In the genomic region with DNA sequence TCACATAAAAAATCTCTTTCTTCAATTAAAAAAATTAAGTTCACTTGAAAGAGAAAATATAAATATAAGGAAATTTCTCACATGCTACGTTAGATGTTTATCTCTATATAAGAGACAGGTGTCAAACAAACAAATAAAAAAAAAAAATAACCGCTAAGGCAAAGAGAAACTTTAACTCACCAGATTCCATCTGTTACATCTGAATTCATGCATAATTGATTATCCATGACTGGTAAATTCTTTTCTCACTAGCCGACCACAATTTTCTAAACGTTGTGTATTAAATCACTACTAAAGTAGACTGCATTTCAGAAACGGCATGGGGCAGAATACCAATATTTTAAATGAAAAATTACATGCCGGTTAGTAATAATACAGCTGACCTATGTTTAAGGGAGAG, we compare ENCODE assay signal across 31 cellular contexts. TPM values are rescaled to one million over a fixed set of nuclear protein-coding genes. Genes with fewer than 3 reads are reported as not detected.
A peak's percentile ranks its signal among the peaks of the same experiment; 100 is the strongest.
DNase-seq lines count a peak whose midpoint lies in the region; ATAC-seq and TF ChIP-seq lines count a peak whose summit lies in the region.
"Had no signal": no experiment of that assay in that cellular context is flagged by ENCODE, and none has a peak within 500 bp of the region (broad histone marks: within the 10 kb centered on the region; RNA-seq: fewer than 3 reads in every experiment).

No MANE protein-coding gene starts in this region.

- H3K9me3 ChIP-seq in SJCRH30 (replicated peaks) = no peaks in the 10 kb centered on the region
- no peaks in the 10 kb centered on the region for H3K9me3 ChIP-seq in SK-N-SH
- H3K9me3 ChIP-seq: gastroesophageal sphincter, left lung, right atrium auricular region, thoracic aorta had no signal

- TF ChIP-seq RAD21 in SK-N-SH (IDR thresholded peaks at IDR 0.05; ENCODE audit: low read length) = no peak

- DNase-seq in activated T-cell treated with anti-CD3 and anti-CD28 coated beads, Interleukin-2, amount 50 U/mL, for 4 hours = no peak
- DNase-seq in activated T-cell treated with anti-CD3 and anti-CD28 coated beads, Interleukin-2, amount 50 U/mL, for 1 hour = no peak
- DNase-seq in SJCRH30 (peak in 1 of 2 experiments; percentile 50), NCI-H524 (lab: John Stamatoyannopoulos, UW) (no peak), SK-N-SH (no peak)
- DNase-seq in activated T-helper 2 cell treated with anti-CD3 and anti-CD28 coated beads, Interferon-gamma antibody, Interleukin-2, Interleukin-4, amounts not matched to agents 10 μg/mL and 5 μg/mL and 100 μg/mL, durations not matched to agents 14 hours and 24 hours and 36 hours (ENCODE audit: low spot score) = no peak
- DNase-seq in natural killer cell treated with Interleukin-12 subunit alpha and Interleukin-12 subunit beta and Interleukin-15 and Interleukin-18, amount 100 ng/mL, for 72 hours (ENCODE audit: low spot score) = no peak
- DNase-seq: activated gamma-delta T cell; central memory CD4-positive, alpha-beta T cell; DMS53; hypothalamus; Kasumi-1; left lung; NCI-H1092; NCI-H187 treated with DMSO at 0.1 percent for 48 hours; NCI-H2227 treated with DMSO at 0.1 percent for 48 hours; nephron progenitor cell; RPMI8226; stimulated activated CD4-positive, alpha-beta T cell treated with anti-CD3 and anti-CD28 coated beads, Interleukin-4, amount 100 ng/mL, for 1 hour; stimulated activated naive B cell treated with anti-CD40 and anti-IgM and Interleukin-4, amounts not matched to agents 10 μg/mL and 1 μg/mL and 100 μg/mL, for 72 hours had no signal

- H3K4me1 ChIP-seq in SJCRH30 = peaks cover 40% of the 10 kb centered on the region
- H3K4me1 ChIP-seq in SK-N-SH (ENCODE audit: control insufficient read depth in 1 of 2, insufficient read depth in 2 of 2, low read depth in 1 of 2, low read length in 1 of 2) = no peaks in the 10 kb centered on the region
- H3K4me1 ChIP-seq: gastroesophageal sphincter, left lung, parathyroid adenoma, right atrium auricular region had no signal

- TF ChIP-seq CTCF in SK-N-SH (IDR thresholded peaks at IDR 0.05) = no peak

- POLR2A ChIA-PET in SK-N-SH (lab: Yijun Ruan, JAX) = no interaction called here

- H3K9ac ChIP-seq in SK-N-SH = no peak overlapping the region
- H3K9ac ChIP-seq: parathyroid adenoma had no signal

- no peaks in the 10 kb centered on the region for H3K27me3 ChIP-seq in SJCRH30
- no peaks in the 10 kb centered on the region for H3K27me3 ChIP-seq in SK-N-SH (ENCODE audit: insufficient read depth)
- H3K27me3 ChIP-seq: gastroesophageal sphincter, right atrium auricular region had no signal

- no peaks in the 10 kb centered on the region for H3F3A ChIP-seq in SK-N-SH (replicated peaks; ENCODE audit: insufficient read depth)

- H3K9me3 Mint-ChIP-seq in activated T-cell treated with anti-CD3 and anti-CD28 coated beads, Interleukin-2, amount 50 U/mL, for 4 hours = no peaks in the 10 kb centered on the region
- no peaks in the 10 kb centered on the region for H3K9me3 Mint-ChIP-seq in activated T-helper 2 cell treated with anti-CD3 and anti-CD28 coated beads, Interferon-gamma antibody, Interleukin-2, Interleukin-4, amounts not matched to agents 10 μg/mL and 5 μg/mL and 100 μg/mL, durations not matched to agents 14 hours and 24 hours and 36 hours
- H3K9me3 Mint-ChIP-seq in natural killer cell treated with Interleukin-12 subunit alpha and Interleukin-12 subunit beta and Interleukin-15 and Interleukin-18, amount 100 ng/mL, for 72 hours = no peaks in the 10 kb centered on the region
- H3K9me3 Mint-ChIP-seq: dendritic cell treated with granulocyte-macrophage colony-stimulating factor and Interleukin-4, amounts not matched to agents 40 ng/mL and 50 ng/mL, for 4 days; mesothelial cell of epicardium; nephron progenitor cell; stimulated activated naive B cell treated with anti-CD40 and anti-IgM and Interleukin-4, amounts not matched to agents 10 μg/mL and 1 μg/mL and 100 μg/mL, for 72 hours; WTC11 had no signal

- no peaks in the 10 kb centered on the region; the same call in 1 of the 2 replicates for H3K36me3 ChIP-seq in SJCRH30
- no peaks in the 10 kb centered on the region for H3K36me3 ChIP-seq in SK-N-SH (replicated peaks in 1 of 2; ENCODE audit: control insufficient read depth in 1 of 2, insufficient read depth in 2 of 2, low read length in 1 of 2)
- H3K36me3 ChIP-seq: gastroesophageal sphincter, left lung, right atrium auricular region, thoracic aorta had no signal

- H3K4me1 Mint-ChIP-seq in activated T-cell treated with anti-CD3 and anti-CD28 coated beads, Interleukin-2, amount 50 U/mL, for 4 hours (ENCODE audit: low read depth) = peaks cover 66% of the 10 kb centered on the region
- H3K4me1 Mint-ChIP-seq in activated T-helper 2 cell treated with anti-CD3 and anti-CD28 coated beads, Interferon-gamma antibody, Interleukin-2, Interleukin-4, amounts not matched to agents 10 μg/mL and 5 μg/mL and 100 μg/mL, durations not matched to agents 14 hours and 24 hours and 36 hours (ENCODE audit: low read depth) = peaks cover 44% of the 10 kb centered on the region
- peaks cover 53 to 68% of the 10 kb centered on the region in 2 donors for H3K4me1 Mint-ChIP-seq in natural killer cell treated with Interleukin-12 subunit alpha and Interleukin-12 subunit beta and Interleukin-15 and Interleukin-18, amount 100 ng/mL, for 72 hours (ENCODE audit: low read depth in 2 of 2)
- H3K4me1 Mint-ChIP-seq: nephron progenitor cell had no signal

- no peaks in the 10 kb centered on the region for H3K79me2 ChIP-seq in SK-N-SH (ENCODE audit: insufficient read depth)
- H3K79me2 ChIP-seq: parathyroid adenoma had no signal

- H3K27ac ChIP-seq in SJCRH30 (peak overlapping the region; percentile 70), SK-N-SH (ENCODE audit: low read depth in 2 of 2, low read length in 1 of 2) (no peak overlapping the region)
- H3K27ac ChIP-seq: C4-2B, gastroesophageal sphincter, left lung, parathyroid adenoma, right atrium auricular region, thoracic aorta had no signal

- H3K27ac Mint-ChIP-seq in activated T-helper 2 cell treated with anti-CD3 and anti-CD28 coated beads, Interferon-gamma antibody, Interleukin-2, Interleukin-4, amounts not matched to agents 10 μg/mL and 5 μg/mL and 100 μg/mL, durations not matched to agents 14 hours and 24 hours and 36 hours = peak overlapping the region; percentile 93
- H3K27ac Mint-ChIP-seq in natural killer cell treated with Interleukin-12 subunit alpha and Interleukin-12 subunit beta and Interleukin-15 and Interleukin-18, amount 100 ng/mL, for 72 hours = peak overlapping the region in 1 of 2 donors; percentile 54
- H3K27ac Mint-ChIP-seq: dendritic cell treated with granulocyte-macrophage colony-stimulating factor and Interleukin-4, amounts not matched to agents 40 ng/mL and 50 ng/mL, for 4 days; mesothelial cell of epicardium; nephron progenitor cell; stimulated activated naive B cell treated with anti-CD40 and anti-IgM and Interleukin-4, amounts not matched to agents 10 μg/mL and 1 μg/mL and 100 μg/mL, for 72 hours; WTC11 had no signal

- no peak for TF ChIP-seq EP300 in SK-N-SH (IDR thresholded peaks at IDR 0.05; ENCODE audit: borderline replicate concordance in 1 of 2, low read depth in 1 of 2, low read length in 1 of 2)

- CTCF ChIA-PET in SK-N-SH (lab: Yijun Ruan, JAX) = interaction anchor here (1.6 kb wide), 1 partner anchor 10 kb away, joined by 6 read pairs; no protein-coding TSS in a partner anchor

- H3K4me3 ChIP-seq in SJCRH30 (no peak overlapping the region; the same call in 1 of the 2 replicates), SK-N-SH (ENCODE audit: low read depth in 2 of 2, low read length in 1 of 2) (no peak overlapping the region)
- H3K4me3 ChIP-seq: gastroesophageal sphincter, left lung, right atrium auricular region, thoracic aorta had no signal

- no peak for ATAC-seq in activated T-cell treated with anti-CD3 and anti-CD28 coated beads, Interleukin-2, amount 50 U/mL, for 4 hours
- no peak for ATAC-seq in natural killer cell treated with Interleukin-12 subunit alpha and Interleukin-12 subunit beta and Interleukin-15 and Interleukin-18, amount 100 ng/mL, for 72 hours
- ATAC-seq: gastroesophageal sphincter; HCT116; HepG2; left lung; SK-N-SH treated with all-trans-retinoic acid at 6 μM for 48 hours; stimulated activated naive B cell treated with anti-CD40 and anti-IgM and Interleukin-4, amounts not matched to agents 10 μg/mL and 1 μg/mL and 100 μg/mL, for 72 hours; WTC11 had no signal

- peak overlapping the region; percentile 84 for H3K4me3 Mint-ChIP-seq in activated T-cell treated with anti-CD3 and anti-CD28 coated beads, Interleukin-2, amount 50 U/mL, for 4 hours
- H3K4me3 Mint-ChIP-seq in activated T-helper 2 cell treated with anti-CD3 and anti-CD28 coated beads, Interferon-gamma antibody, Interleukin-2, Interleukin-4, amounts not matched to agents 10 μg/mL and 5 μg/mL and 100 μg/mL, durations not matched to agents 14 hours and 24 hours and 36 hours (ENCODE audit: low read depth) = peak overlapping the region; percentile 87
- peak overlapping the region; percentile 67 for H3K4me3 Mint-ChIP-seq in natural killer cell treated with Interleukin-12 subunit alpha and Interleukin-12 subunit beta and Interleukin-15 and Interleukin-18, amount 100 ng/mL, for 72 hours
- H3K4me3 Mint-ChIP-seq: dendritic cell treated with granulocyte-macrophage colony-stimulating factor and Interleukin-4, amounts not matched to agents 40 ng/mL and 50 ng/mL, for 4 days; mesothelial cell of epicardium; nephron progenitor cell; WTC11 had no signal

- 78% methylated on average over 6 of the region's 6 CpGs for WGBS in SK-N-SH (ENCODE audit: low lambda C conversion rate)

- H3K27me3 Mint-ChIP-seq in activated T-cell treated with anti-CD3 and anti-CD28 coated beads, Interleukin-2, amount 50 U/mL, for 4 hours (ENCODE audit: low read depth) = no peaks in the 10 kb centered on the region
- no peaks in the 10 kb centered on the region for H3K27me3 Mint-ChIP-seq in activated T-helper 2 cell treated with anti-CD3 and anti-CD28 coated beads, Interferon-gamma antibody, Interleukin-2, Interleukin-4, amounts not matched to agents 10 μg/mL and 5 μg/mL and 100 μg/mL, durations not matched to agents 14 hours and 24 hours and 36 hours (ENCODE audit: low read depth)
- H3K27me3 Mint-ChIP-seq in natural killer cell treated with Interleukin-12 subunit alpha and Interleukin-12 subunit beta and Interleukin-15 and Interleukin-18, amount 100 ng/mL, for 72 hours = no peaks in the 10 kb centered on the region
- H3K27me3 Mint-ChIP-seq: dendritic cell treated with granulocyte-macrophage colony-stimulating factor and Interleukin-4, amounts not matched to agents 40 ng/mL and 50 ng/mL, for 4 days; stimulated activated naive B cell treated with anti-CD40 and anti-IgM and Interleukin-4, amounts not matched to agents 10 μg/mL and 1 μg/mL and 100 μg/mL, for 72 hours had no signal

- H3K4me2 ChIP-seq in SK-N-SH = no peak overlapping the region

- intact Hi-C loops in activated T-helper 2 cell treated with anti-CD3 and anti-CD28 coated beads, Interferon-gamma antibody, Interleukin-2, Interleukin-4, amounts not matched to agents 10 μg/mL and 5 μg/mL and 100 μg/mL, durations not matched to agents 14 hours and 24 hours and 36 hours (cut with micrococcal nuclease) = no loop called here

- H4K20me1 ChIP-seq in SK-N-SH (ENCODE audit: insufficient read depth) = no peaks in the 10 kb centered on the region

- no peaks in the 10 kb centered on the region for H3K9me2 ChIP-seq in SK-N-SH

- peaks cover 30% of the 10 kb centered on the region for H3K36me3 Mint-ChIP-seq in activated T-cell treated with anti-CD3 and anti-CD28 coated beads, Interleukin-2, amount 50 U/mL, for 4 hours (ENCODE audit: insufficient read depth)
- H3K36me3 Mint-ChIP-seq in activated T-helper 2 cell treated with anti-CD3 and anti-CD28 coated beads, Interferon-gamma antibody, Interleukin-2, Interleukin-4, amounts not matched to agents 10 μg/mL and 5 μg/mL and 100 μg/mL, durations not matched to agents 14 hours and 24 hours and 36 hours (ENCODE audit: low read depth) = peaks cover 95% of the 10 kb centered on the region
- peaks cover 38% of the 10 kb centered on the region for H3K36me3 Mint-ChIP-seq in natural killer cell treated with Interleukin-12 subunit alpha and Interleukin-12 subunit beta and Interleukin-15 and Interleukin-18, amount 100 ng/mL, for 72 hours
- H3K36me3 Mint-ChIP-seq: mesothelial cell of epicardium, WTC11 had no signal

- H2AFZ ChIP-seq in SK-N-SH (ENCODE audit: low read depth) = no peak overlapping the region
- H2AFZ ChIP-seq: parathyroid adenoma had no signal

RNA-seq across cellular contexts. Expression of gene SATB1, which starts 9.6 kb away (rescaled TPM):
- total RNA-seq in activated T-cell treated with anti-CD3 and anti-CD28 coated beads, Interleukin-2, amount 50 U/mL, for 4 hours = 100 to 1,000 TPM; 209 to 239 (median 228) TPM
- 11.5 and 17.1 TPM in 2 replicates for total RNA-seq in SJCRH30 (2014; rRNA removed; shearing (Covaris generic))
- 831 and 866 TPM in 2 replicates for total RNA-seq in activated T-helper 2 cell treated with anti-CD3 and anti-CD28 coated beads, Interferon-gamma antibody, Interleukin-2, Interleukin-4, amounts not matched to agents 10 μg/mL and 5 μg/mL and 100 μg/mL, durations not matched to agents 14 hours and 24 hours and 36 hours
- total RNA-seq in natural killer cell treated with Interleukin-12 subunit alpha and Interleukin-12 subunit beta and Interleukin-15 and Interleukin-18, amount 100 ng/mL, for 72 hours = 100 to 1,000 TPM; 401 to 512 TPM
- polyA plus RNA-seq in SK-N-SH (2012; rRNA removed) = 8.5 and 12.6 TPM in 2 replicates
- polyA plus RNA-seq in SK-N-SH (2012; cell fraction: cytosol; rRNA removed) = 8.1 and 9.4 TPM in 2 replicates
- polyA plus RNA-seq in SK-N-SH (2012; cell fraction: nucleus; rRNA removed) = 20.8 and 20.9 TPM in 2 replicates
- total RNA-seq: HepG2 had no signal

Comparison
In these comparisons a context has a peak if more than half of its experiments do, and no peak if none do; other contexts are left out.
1. RNA of gene SATB1, which starts 9.6 kb away (total RNA-seq): 831 to 866 TPM in activated T-helper 2 cell treated with anti-CD3 and anti-CD28 coated beads, Interferon-gamma antibody, Interleukin-2, Interleukin-4, amounts not matched to agents 10 μg/mL and 5 μg/mL and 100 μg/mL, durations not matched to agents 14 hours and 24 hours and 36 hours, 401 to 512 TPM in natural killer cell treated with Interleukin-12 subunit alpha and Interleukin-12 subunit beta and Interleukin-15 and Interleukin-18, amount 100 ng/mL, for 72 hours and 209 to 239 TPM in activated T-cell treated with anti-CD3 and anti-CD28 coated beads, Interleukin-2, amount 50 U/mL, for 4 hours; 11.5 to 17.1 TPM in SJCRH30; every median in the first group is over 10 times any median in the second.
2. Peak in every context shown above with its lines, with median percentiles within 50 percentile points of each other: H3K4me3 Mint-ChIP-seq.